Comparison of ENCODE assay signal across 21 cellular contexts in genomic region chr5:181133083-181133482, GRCh38. TPM values are rescaled to one million over a fixed set of nuclear protein-coding genes. Genes with fewer than 3 reads are reported as not detected.
"Had no signal": no experiment of that assay in that cellular context is flagged by ENCODE, and none has a peak within 500 bp of the region (broad histone marks: within the 10 kb centered on the region; RNA-seq: fewer than 3 reads in every experiment).

No MANE protein-coding gene starts in this region.

- H3K36me3 ChIP-seq: ascending aorta, Peyer's patch, SJSA1, WERI-Rb-1 had no signal

- H3K9me3 ChIP-seq: ascending aorta, body of pancreas, Peyer's patch had no signal

- H3K27me3 ChIP-seq: ascending aorta, body of pancreas, Peyer's patch had no signal

- ATAC-seq: activated CD4-positive, alpha-beta T cell treated with anti-CD3 and anti-CD28 coated beads for 36 hours; body of pancreas had no signal

- H3K4me1 ChIP-seq: ascending aorta, body of pancreas, Peyer's patch, SJSA1 had no signal

- FAIRE-seq: bronchial epithelial cell had no signal

- DNase-seq: activated CD4-positive, alpha-beta memory T cell treated with anti-CD3 and anti-CD28 coated beads, Interleukin-2, amount 10 ng/mL, durations not matched to agents 7 days and 5 days; activated CD4-positive, alpha-beta T cell treated with anti-CD3 and anti-CD28 coated beads for 36 hours; activated CD4-positive, alpha-beta T cell treated with anti-CD3 and anti-CD28 coated beads, Interleukin-2, amount 50 U/mL, for 1 hour; activated CD8-positive, alpha-beta memory T cell treated with anti-CD3 and anti-CD28 coated beads, Interleukin-2, amount 50 U/mL, for 4 hours; activated naive CD4-positive, alpha-beta T cell; activated T-cell treated with anti-CD3 and anti-CD28 coated beads, Interleukin-2, amount 50 U/mL, for 1 hour; NCI-H1048; NCI-H1417; NCI-H1930; NCI-H2171 treated with DMSO at 0.1 percent for 48 hours; NCI-H510A treated with DMSO at 0.1 percent for 48 hours; WERI-Rb-1 had no signal

- H3K27ac ChIP-seq: ascending aorta, body of pancreas, Peyer's patch, RWPE1, SJSA1, WERI-Rb-1 had no signal

- H3K4me3 ChIP-seq: ascending aorta, body of pancreas, Peyer's patch, SJSA1 had no signal

RNA-seq across cellular contexts. Expression of gene OR2V1, which starts 2.1 kb away (rescaled TPM):
- total RNA-seq: activated CD4-positive, alpha-beta memory T cell treated with anti-CD3 and anti-CD28 coated beads, Interleukin-2, amount 10 ng/mL, durations not matched to agents 7 days and 5 days; activated CD4-positive, alpha-beta T cell treated with anti-CD3 and anti-CD28 coated beads for 36 hours; activated CD8-positive, alpha-beta memory T cell treated with anti-CD3 and anti-CD28 coated beads for 36 hours; ascending aorta; body of pancreas; bronchial epithelial cell; OCI-LY7; Peyer's patch; SJSA1; T-helper 1 cell treated with Interleukin-12 subunit alpha and Interleukin-12 subunit beta and Interleukin-4 antibody, amounts not matched to agents 30 ng/mL and 1 ng/mL, for 36 hours had no signal

RNA-seq across cellular contexts. Expression of gene OR2V2, which starts 14.3 kb away (rescaled TPM):
- total RNA-seq: activated CD4-positive, alpha-beta memory T cell treated with anti-CD3 and anti-CD28 coated beads, Interleukin-2, amount 10 ng/mL, durations not matched to agents 7 days and 5 days; activated CD4-positive, alpha-beta T cell treated with anti-CD3 and anti-CD28 coated beads for 36 hours; activated CD8-positive, alpha-beta memory T cell treated with anti-CD3 and anti-CD28 coated beads for 36 hours; ascending aorta; body of pancreas; bronchial epithelial cell; Peyer's patch; SJSA1; T-helper 1 cell treated with Interleukin-12 subunit alpha and Interleukin-12 subunit beta and Interleukin-4 antibody, amounts not matched to agents 30 ng/mL and 1 ng/mL, for 36 hours had no signal
